Comparison of ENCODE assay signal across 18 cellular contexts in the genomic region with DNA sequence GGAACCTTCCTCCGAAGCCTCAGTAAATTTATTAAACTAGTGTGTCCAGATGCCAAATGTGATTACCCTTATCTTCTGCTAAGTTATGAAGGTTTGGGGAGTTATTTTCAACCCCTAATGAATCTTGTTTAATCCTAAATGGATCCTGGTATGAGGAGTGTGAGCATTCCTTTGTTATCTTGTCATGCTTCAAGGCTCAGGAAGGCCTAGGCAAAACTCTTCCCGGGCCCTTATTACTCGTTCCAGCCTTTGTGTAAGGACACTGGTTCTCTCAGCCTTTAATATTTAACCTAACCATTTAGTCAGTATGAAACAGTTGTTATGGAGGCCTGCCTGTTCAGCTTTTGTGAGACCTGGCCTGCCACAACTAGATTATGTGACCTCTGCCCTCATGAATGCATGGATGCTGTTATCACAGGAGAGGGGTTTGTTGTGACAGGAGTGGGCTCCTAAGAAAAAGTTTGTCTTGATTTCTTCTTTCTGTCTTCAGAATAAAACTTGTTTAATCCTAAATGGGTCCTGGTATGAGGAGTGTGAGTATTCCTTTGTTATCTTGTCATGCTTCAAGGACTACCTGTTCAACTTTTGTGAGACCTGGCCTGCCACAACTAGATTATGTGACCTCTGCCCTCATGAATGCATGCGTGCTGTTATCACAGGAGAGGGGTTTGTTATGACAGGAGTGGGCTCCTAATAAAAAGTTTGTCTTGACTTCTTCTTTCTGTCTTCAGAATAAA.
A peak's percentile ranks its signal among the peaks of the same experiment; 100 is the strongest.
DNase-seq lines count a peak whose midpoint lies in the region; ATAC-seq, FAIRE-seq and TF ChIP-seq lines count a peak whose summit lies in the region.
"Had no signal": no experiment of that assay in that cellular context is flagged by ENCODE, and none has a peak within 500 bp of the region (broad histone marks: within the 10 kb centered on the region; RNA-seq: fewer than 3 reads in every experiment).

No MANE protein-coding gene starts in this region.

- FAIRE-seq in bronchial epithelial cell (lab: Jason Lieb, UNC), result peak; percentile 50
- FAIRE-seq: HTR-8/SVneo had no signal

- no peak overlapping the region for H3K9ac ChIP-seq in smooth muscle cell (ENCODE audit: low read depth)
- H3K9ac ChIP-seq: BLaER1 had no signal

- no peaks in the 10 kb centered on the region for H3K36me3 ChIP-seq in cardiac muscle cell
- H3K36me3 ChIP-seq in heart left ventricle, result no peaks in the 10 kb centered on the region
- no peaks in the 10 kb centered on the region for H3K36me3 ChIP-seq in bronchial epithelial cell (ENCODE audit: control insufficient read depth, insufficient read depth, low read length)
- no peaks in the 10 kb centered on the region for H3K36me3 ChIP-seq in smooth muscle cell (ENCODE audit: low read depth)
- H3K36me3 ChIP-seq in CD8-positive, alpha-beta T cell (ENCODE audit: insufficient read depth, low read length), result no peaks in the 10 kb centered on the region
- H3K36me3 ChIP-seq: BLaER1 had no signal

- POLR2A ChIA-PET in CD8-positive, alpha-beta T cell (lab: Charles Lee), result no interaction called here

- H3K27me3 Mint-ChIP-seq in mesothelial cell of epicardium (ENCODE audit: low read depth), result no peaks in the 10 kb centered on the region
- no peaks in the 10 kb centered on the region for H3K27me3 Mint-ChIP-seq in CD8-positive, alpha-beta T cell (ENCODE audit: low read depth)

- H3K4me3 Mint-ChIP-seq in mesothelial cell of epicardium, result no peak overlapping the region
- no peak overlapping the region for H3K4me3 Mint-ChIP-seq in CD8-positive, alpha-beta T cell

- DNase-seq in cardiac muscle cell (ENCODE audit: low read depth in 1 of 2, low spot score in 1 of 2) (no peak), heart left ventricle (no peak), bronchial epithelial cell (ENCODE audit: low read depth) (no peak), mesothelial cell of epicardium (ENCODE audit: low spot score in 2 of 2, unreplicated experiment in 2 of 2) (no peak), smooth muscle cell (lab: John Stamatoyannopoulos, UW; ENCODE audit: unreplicated experiment) (no peak), C1 segment of cervical spinal cord (lab: John Stamatoyannopoulos, UW) (no peak), foreskin melanocyte (no peak)
- no peak for DNase-seq in CD8-positive, alpha-beta T cell
- DNase-seq: 8988T, DMS153, MV-4-11, NCI-H1436, NCI-H2081, NCI-H524 treated with DMSO at 0.1 percent for 48 hours had no signal

- no peaks in the 10 kb centered on the region for H3K9me3 ChIP-seq in cardiac muscle cell (ENCODE audit: low read depth)
- peaks cover 0 to 5% (median 0%) of the 10 kb centered on the region in 12 donors for H3K9me3 ChIP-seq in heart left ventricle
- H3K9me3 ChIP-seq in smooth muscle cell (replicated peaks; ENCODE audit: low read depth), result no peaks in the 10 kb centered on the region
- H3K9me3 ChIP-seq in CD8-positive, alpha-beta T cell (ENCODE audit: low read length), result no peaks in the 10 kb centered on the region
- H3K9me3 ChIP-seq: BLaER1 had no signal

- CTCF ChIA-PET in CD8-positive, alpha-beta T cell (lab: Charles Lee), result no interaction called here

- TF ChIP-seq CTCF in cardiac muscle cell (IDR thresholded peaks at IDR 0.05; ENCODE audit: low read depth, low read length) (no peak), heart left ventricle (IDR thresholded peaks at IDR 0.05) (no peak), bronchial epithelial cell (IDR thresholded peaks at IDR 0.05; ENCODE audit: insufficient read depth, low read length, severe bottlenecking) (no peak), mesothelial cell of epicardium (IDR thresholded peaks at IDR 0.05; ENCODE audit: unreplicated experiment) (no peak), smooth muscle cell (IDR thresholded peaks at IDR 0.05; ENCODE audit: borderline replicate concordance, insufficient read depth, poor library complexity, severe bottlenecking) (no peak)
- TF ChIP-seq CTCF in CD8-positive, alpha-beta T cell (IDR thresholded peaks at IDR 0.05), result no peak

- H2AFZ ChIP-seq in smooth muscle cell (ENCODE audit: low read depth), result peak overlapping the region; percentile 7

- no peak for ATAC-seq in heart left ventricle
- ATAC-seq in CD8-positive, alpha-beta T cell, result no peak
- ATAC-seq: HCT116 had no signal

- peak overlapping the region; percentile 95 for H3K27ac Mint-ChIP-seq in mesothelial cell of epicardium
- H3K27ac Mint-ChIP-seq in CD8-positive, alpha-beta T cell, result no peak overlapping the region

- peak overlapping the region; percentile 50 for H3K27ac ChIP-seq in cardiac muscle cell
- no peak overlapping the region for H3K27ac ChIP-seq in heart left ventricle
- H3K27ac ChIP-seq in smooth muscle cell (ENCODE audit: low read depth), result peak overlapping the region; percentile 12
- no peak overlapping the region for H3K27ac ChIP-seq in CD8-positive, alpha-beta T cell (ENCODE audit: low read depth, low read length)
- H3K27ac ChIP-seq: BLaER1, RWPE1 had no signal

- peaks cover 10% of the 10 kb centered on the region for H3K36me3 Mint-ChIP-seq in mesothelial cell of epicardium
- no peaks in the 10 kb centered on the region for H3K36me3 Mint-ChIP-seq in CD8-positive, alpha-beta T cell

- H3K4me3 ChIP-seq in cardiac muscle cell (no peak overlapping the region), heart left ventricle (no peak overlapping the region), bronchial epithelial cell (ENCODE audit: low read depth, low read length) (no peak overlapping the region), smooth muscle cell (no peak overlapping the region)
- no peak overlapping the region for H3K4me3 ChIP-seq in CD8-positive, alpha-beta T cell (ENCODE audit: low read depth, low read length)
- H3K4me3 ChIP-seq: BLaER1 had no signal

- H3K4me1 ChIP-seq in cardiac muscle cell (ENCODE audit: low read depth) (peaks cover 8% of the 10 kb centered on the region), heart left ventricle (no peaks in the 10 kb centered on the region), smooth muscle cell (ENCODE audit: low read depth) (no peaks in the 10 kb centered on the region)
- H3K4me1 ChIP-seq in CD8-positive, alpha-beta T cell (ENCODE audit: insufficient read depth, low read length), result no peaks in the 10 kb centered on the region
- H3K4me1 ChIP-seq: BLaER1 had no signal

- H3K79me2 ChIP-seq in smooth muscle cell (ENCODE audit: low read depth), result no peaks in the 10 kb centered on the region

- H3K27me3 ChIP-seq in cardiac muscle cell (no peaks in the 10 kb centered on the region), heart left ventricle (no peaks in the 10 kb centered on the region), bronchial epithelial cell (ENCODE audit: control insufficient read depth, insufficient read depth, low read length) (no peaks in the 10 kb centered on the region), smooth muscle cell (ENCODE audit: low read depth) (no peaks in the 10 kb centered on the region)
- no peaks in the 10 kb centered on the region for H3K27me3 ChIP-seq in CD8-positive, alpha-beta T cell (ENCODE audit: insufficient read depth, low read length)
- H3K27me3 ChIP-seq: BLaER1 had no signal

- H4K20me1 ChIP-seq in smooth muscle cell (ENCODE audit: low read depth), result no peaks in the 10 kb centered on the region
- H4K20me1 ChIP-seq: BLaER1 had no signal

- no peak overlapping the region for H3K4me2 ChIP-seq in smooth muscle cell
- H3K4me2 ChIP-seq: BLaER1 had no signal

- intact Hi-C loops in heart left ventricle (cut with DNase I), result no loop called here
- intact Hi-C loops in CD8-positive, alpha-beta T cell (cut with DNase I, micrococcal nuclease), result no loop called here

- H3K4me1 Mint-ChIP-seq in mesothelial cell of epicardium, result peaks cover 19% of the 10 kb centered on the region
- no peaks in the 10 kb centered on the region for H3K4me1 Mint-ChIP-seq in CD8-positive, alpha-beta T cell (ENCODE audit: low read depth)

- no peak for TF ChIP-seq POLR2A in heart left ventricle (IDR thresholded peaks at IDR 0.05)

- peaks cover 31% of the 10 kb centered on the region for H3K9me3 Mint-ChIP-seq in mesothelial cell of epicardium
- no peaks in the 10 kb centered on the region for H3K9me3 Mint-ChIP-seq in CD8-positive, alpha-beta T cell

- 22 to 42% (median 38%) methylated on average over 4 of the region's 4 CpGs for WGBS in heart left ventricle, 4 donors
- 9% methylated on average over 4 of the region's 4 CpGs for WGBS in smooth muscle cell (ENCODE audit: low lambda C conversion rate)

- H3F3A ChIP-seq in smooth muscle cell (ENCODE audit: low read depth), result no peaks in the 10 kb centered on the region

Comparison
In these comparisons a context has a peak if more than half of its experiments do, and no peak if none do; other contexts are left out.
1. H3K27ac ChIP-seq: peak in cardiac muscle cell (single experiment) and smooth muscle cell (single experiment); none in heart left ventricle (0 of 12) and CD8-positive, alpha-beta T cell (single experiment).